19 cellular contexts compared by ENCODE assay signal in the genomic region with DNA sequence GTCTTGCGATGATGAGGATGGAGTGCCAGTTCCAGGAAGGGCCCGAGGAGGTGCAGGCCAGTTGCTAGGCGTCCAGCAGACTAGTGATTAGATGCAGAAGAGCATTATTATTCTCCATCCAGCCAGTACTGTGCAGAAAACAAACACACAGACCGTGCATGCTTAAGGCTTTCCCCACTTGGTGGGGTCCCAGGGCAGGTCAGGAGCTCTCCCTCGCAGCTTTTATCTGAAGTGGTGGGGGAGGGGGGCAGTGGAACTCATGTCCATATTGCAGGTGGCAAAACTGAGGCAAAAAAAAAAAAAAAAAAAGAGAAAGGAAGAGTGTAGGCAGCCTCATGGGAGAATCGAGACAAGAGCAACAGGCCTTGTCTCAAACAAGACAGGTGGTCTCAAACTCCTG.
DNase-seq lines count a peak whose midpoint lies in the region; ATAC-seq and TF ChIP-seq lines count a peak whose summit lies in the region.
"Had no signal": no experiment of that assay in that cellular context is flagged by ENCODE, and none has a peak within 500 bp of the region (broad histone marks: within the 10 kb centered on the region; RNA-seq: fewer than 3 reads in every experiment).

No MANE protein-coding gene starts in this region.

- no peaks in the 10 kb centered on the region for H3K36me3 Mint-ChIP-seq in glutamatergic neuron (ENCODE audit: unreplicated experiment)

- peaks cover 3% of the 10 kb centered on the region for H3K9me3 Mint-ChIP-seq in glutamatergic neuron (ENCODE audit: unreplicated experiment)
- H3K9me3 Mint-ChIP-seq: CD8-positive, alpha-beta memory T cell; IgD-negative memory B cell had no signal

- H3K4me1 Mint-ChIP-seq in glutamatergic neuron (ENCODE audit: low read depth, unreplicated experiment): peaks cover 21% of the 10 kb centered on the region

- TF ChIP-seq CTCF in VCaP (conservative IDR thresholded peaks at IDR 0.05): no peak
- TF ChIP-seq CTCF in glutamatergic neuron (IDR thresholded peaks at IDR 0.05; ENCODE audit: partially characterized antibody, unreplicated experiment): no peak
- TF ChIP-seq CTCF in WERI-Rb-1 (IDR thresholded peaks at IDR 0.05; ENCODE audit: low read depth, low read length): no peak

- H3K36me3 ChIP-seq in WERI-Rb-1: no peaks in the 10 kb centered on the region
- H3K36me3 ChIP-seq: SJSA1 had no signal

- H3K27ac Mint-ChIP-seq in glutamatergic neuron (ENCODE audit: unreplicated experiment): peak overlapping the region; percentile 31

- no peaks in the 10 kb centered on the region for H3K27me3 ChIP-seq in WERI-Rb-1 (ENCODE audit: insufficient read depth, low read depth, severe bottlenecking)
- H3K27me3 ChIP-seq: SJSA1 had no signal

- H3K27ac ChIP-seq in VCaP (peak overlapping the region; percentile 51), WERI-Rb-1 (no peak overlapping the region)
- H3K27ac ChIP-seq: C4-2B, SJSA1 had no signal

- peaks cover 4% of the 10 kb centered on the region for H3K27me3 Mint-ChIP-seq in glutamatergic neuron (ENCODE audit: unreplicated experiment)
- H3K27me3 Mint-ChIP-seq: CD8-positive, alpha-beta memory T cell; IgD-negative memory B cell had no signal

- DNase-seq in activated CD8-positive, alpha-beta memory T cell treated with anti-CD3 and anti-CD28 coated beads for 24 hours: peak; percentile 24
- no peak for DNase-seq in activated CD8-positive, alpha-beta memory T cell treated with anti-CD3 and anti-CD28 coated beads, Interleukin-2, amount 50 U/mL, for 4 hours
- no peak for DNase-seq in glutamatergic neuron
- DNase-seq in NCI-H1417 treated with DMSO at 0.1 percent for 48 hours (lab: John Stamatoyannopoulos, UW): no peak
- no peak for DNase-seq in activated T-cell treated with anti-CD3 and anti-CD28 coated beads, Interleukin-2, amount 50 U/mL, for 48 hours
- no peak for DNase-seq in WERI-Rb-1
- DNase-seq: 8988T; AML-193; Calu3; CD8-positive, alpha-beta memory T cell; DMS153; MV-4-11; NCI-H1105 treated with DMSO at 0.1 percent for 48 hours; NCI-H187 treated with DMSO at 0.1 percent for 48 hours had no signal

- no peaks in the 10 kb centered on the region for H3K9me3 ChIP-seq in WERI-Rb-1 (ENCODE audit: severe bottlenecking)
- H3K9me3 ChIP-seq: SJSA1 had no signal

- no peak overlapping the region for H3K4me3 ChIP-seq in WERI-Rb-1 (ENCODE audit: low read depth, low read length)
- H3K4me3 ChIP-seq: SJSA1 had no signal

- H3K4me3 Mint-ChIP-seq in glutamatergic neuron (ENCODE audit: unreplicated experiment): no peak overlapping the region
- H3K4me3 Mint-ChIP-seq: IgD-negative memory B cell had no signal

- ATAC-seq in GM19397 (IDR thresholded peaks at IDR 0.05; ENCODE audit: unreplicated experiment): no peak
